In the genomic region with DNA sequence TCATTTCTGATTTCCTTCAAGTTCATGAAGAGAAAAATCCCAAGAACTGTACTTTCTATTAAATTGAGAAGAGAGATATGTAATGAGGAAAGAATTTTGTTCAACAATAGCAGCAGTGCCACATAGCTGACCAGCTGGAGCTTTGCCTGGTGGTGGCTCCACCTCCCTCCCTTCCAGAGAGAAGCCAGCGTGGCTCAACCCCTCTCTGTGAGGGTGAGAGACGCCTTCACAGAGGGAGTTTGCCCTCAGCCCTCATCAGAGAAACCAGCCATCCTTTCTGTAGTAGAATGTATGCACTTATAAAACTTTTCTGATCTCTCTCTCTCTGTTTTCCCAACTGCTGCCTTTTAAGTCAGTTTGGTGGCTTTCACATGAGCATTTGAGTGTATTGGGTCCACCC, we compare ENCODE assay signal across 9 cellular contexts. TPM values are rescaled to one million over a fixed set of nuclear protein-coding genes. Genes with fewer than 3 reads are reported as not detected.
A peak's percentile ranks its signal among the peaks of the same experiment; 100 is the strongest.
DNase-seq lines count a peak whose midpoint lies in the region; ATAC-seq, FAIRE-seq and TF ChIP-seq lines count a peak whose summit lies in the region.
"Had no signal": no experiment of that assay in that cellular context is flagged by ENCODE, and none has a peak within 500 bp of the region (broad histone marks: within the 10 kb centered on the region; RNA-seq: fewer than 3 reads in every experiment).

No MANE protein-coding gene starts in this region.

- H3K36me3 ChIP-seq in kidney (ENCODE audit: control insufficient read depth in 1 of 2, insufficient read depth in 2 of 2, low read length in 2 of 2) (no peaks in the 10 kb centered on the region), spleen (no peaks in the 10 kb centered on the region)
- H3K36me3 ChIP-seq in naive thymus-derived CD4-positive, alpha-beta T cell (ENCODE audit: control insufficient read depth in 2 of 3, insufficient read depth in 3 of 3, low read length in 3 of 3): no peaks in the 10 kb centered on the region

- peaks cover 7 to 22% (median 17%) of the 10 kb centered on the region in 5 donors for H3K27me3 Mint-ChIP-seq in naive thymus-derived CD4-positive, alpha-beta T cell

- peaks cover 0 to 3% of the 10 kb centered on the region in 2 donors for H3K4me1 ChIP-seq in kidney (ENCODE audit: control insufficient read depth in 1 of 2, insufficient read depth in 1 of 2, low read depth in 1 of 2, low read length in 2 of 2)
- H3K4me1 ChIP-seq in spleen: no peaks in the 10 kb centered on the region
- no peaks in the 10 kb centered on the region for H3K4me1 ChIP-seq in naive thymus-derived CD4-positive, alpha-beta T cell (ENCODE audit: control insufficient read depth in 2 of 2, insufficient read depth in 2 of 2, low read length in 2 of 2)

- H3K9me3 Mint-ChIP-seq in naive thymus-derived CD4-positive, alpha-beta T cell: no peaks in the 10 kb centered on the region

- peak overlapping the region in 1 of 9 donors; percentile 12 for H3K27ac Mint-ChIP-seq in naive thymus-derived CD4-positive, alpha-beta T cell

- peak; percentile 10 for DNase-seq in HEK293T (ENCODE audit: extremely low spot score)
- DNase-seq in brain pericyte (ENCODE audit: low read depth, low spot score): peak; percentile 72
- DNase-seq in kidney: peak; percentile 92
- no peak for DNase-seq in spleen
- DNase-seq in LoVo (ENCODE audit: low spot score): no peak
- no peak for DNase-seq in naive thymus-derived CD4-positive, alpha-beta T cell
- DNase-seq: NCI-H1092 had no signal

- no peaks in the 10 kb centered on the region for H3K27me3 ChIP-seq in spleen (replicated peaks in 1 of 7)
- no peaks in the 10 kb centered on the region for H3K27me3 ChIP-seq in naive thymus-derived CD4-positive, alpha-beta T cell (ENCODE audit: control insufficient read depth in 2 of 2, insufficient read depth in 2 of 2, low read length in 2 of 2)

- H3K4me1 Mint-ChIP-seq in naive thymus-derived CD4-positive, alpha-beta T cell: peaks cover 0 to 4% (median 0%) of the 10 kb centered on the region in 7 donors

- POLR2A ChIA-PET in HEK293T (lab: Yijun Ruan, JAX): no interaction called here
- POLR2A ChIA-PET in naive thymus-derived CD4-positive, alpha-beta T cell (lab: Charles Lee): no interaction called here

- TF ChIP-seq POLR2A in spleen (IDR thresholded peaks at IDR 0.05): peak in 1 of 3 donors; percentile 7

- no peaks in the 10 kb centered on the region for H3K36me3 Mint-ChIP-seq in naive thymus-derived CD4-positive, alpha-beta T cell

- FAIRE-seq in kidney (lab: Jason Lieb, UNC): no peak

- no peak overlapping the region for H3K9ac ChIP-seq in kidney (ENCODE audit: low read length in 2 of 2)

- ATAC-seq in GM21367 (IDR thresholded peaks at IDR 0.05; ENCODE audit: unreplicated experiment) (no peak), GM19351 (IDR thresholded peaks at IDR 0.05; ENCODE audit: unreplicated experiment) (no peak)
- no peak for ATAC-seq in naive thymus-derived CD4-positive, alpha-beta T cell

- intact Hi-C loops in kidney (cut with DNase I) (no loop called here), spleen (cut with DNase I; ENCODE audit: low total_unique reads) (no loop called here)
- intact Hi-C loops in naive thymus-derived CD4-positive, alpha-beta T cell (cut with micrococcal nuclease): no loop called here

- H3K27ac ChIP-seq in kidney (ENCODE audit: low read depth in 2 of 2, low read length in 2 of 2) (peak overlapping the region in 1 of 2 donors; percentile 67), spleen (peak overlapping the region in 7 of 8 donors; percentile 51 to 81 (median 72))
- H3K27ac ChIP-seq in naive thymus-derived CD4-positive, alpha-beta T cell (ENCODE audit: low read depth, low read length): no peak overlapping the region

- TF ChIP-seq CTCF in kidney (IDR thresholded peaks at IDR 0.05; ENCODE audit: borderline replicate concordance, extremely low read depth, insufficient read depth) (no peak), spleen (IDR thresholded peaks at IDR 0.05 in 8 of 11, conservative IDR thresholded peaks at IDR 0.05 in 3 of 11) (no peak)

- WGBS in spleen, 5 donors: 37 to 78% (median 65%) methylated on average over 2 of the region's 2 CpGs

- CTCF ChIA-PET in HEK293T (lab: Yijun Ruan, JAX): no interaction called here
- CTCF ChIA-PET in naive thymus-derived CD4-positive, alpha-beta T cell (lab: Charles Lee): no interaction called here

- no peaks in the 10 kb centered on the region for H3K9me3 ChIP-seq in kidney (ENCODE audit: control insufficient read depth in 1 of 2, low read length in 2 of 2)
- no peaks in the 10 kb centered on the region for H3K9me3 ChIP-seq in spleen
- no peaks in the 10 kb centered on the region for H3K9me3 ChIP-seq in naive thymus-derived CD4-positive, alpha-beta T cell (ENCODE audit: control insufficient read depth in 2 of 3, low read length in 3 of 3)

- H3K4me3 ChIP-seq in kidney (ENCODE audit: low read length in 2 of 2): no peak overlapping the region
- H3K4me3 ChIP-seq in spleen: no peak overlapping the region
- H3K4me3 ChIP-seq in naive thymus-derived CD4-positive, alpha-beta T cell (ENCODE audit: low read length): no peak overlapping the region

- no peak overlapping the region for H3K4me3 Mint-ChIP-seq in naive thymus-derived CD4-positive, alpha-beta T cell

TF ChIP-seq in HEK293T, 16 proteins besides CTCF, POLR2A, EP300 and RAD21:
- TF ChIP-seq ZNF384 (IDR thresholded peaks at IDR 0.05) (no peak), L3MBTL2 (conservative IDR thresholded peaks at IDR 0.05) (no peak), CTBP1 (IDR thresholded peaks at IDR 0.05; ENCODE audit: borderline replicate concordance) (no peak), FOXM1 (IDR thresholded peaks at IDR 0.05; ENCODE audit: borderline replicate concordance) (no peak), LEF1 (IDR thresholded peaks at IDR 0.05; ENCODE audit: borderline replicate concordance) (no peak), NFRKB (IDR thresholded peaks at IDR 0.05) (no peak), SUZ12 (IDR thresholded peaks at IDR 0.05) (no peak), ARNT (IDR thresholded peaks at IDR 0.05) (no peak), BHLHE40 (IDR thresholded peaks at IDR 0.05; ENCODE audit: borderline replicate concordance) (no peak), ELF4 (IDR thresholded peaks at IDR 0.05) (no peak), HDGF (IDR thresholded peaks at IDR 0.05; ENCODE audit: borderline replicate concordance) (no peak), FOXK2 (IDR thresholded peaks at IDR 0.05) (no peak), TARDBP (IDR thresholded peaks at IDR 0.05) (no peak), SP1 (IDR thresholded peaks at IDR 0.05) (no peak), FOXA1 (IDR thresholded peaks at IDR 0.05) (no peak)
- TF ChIP-seq, protein P1, sequence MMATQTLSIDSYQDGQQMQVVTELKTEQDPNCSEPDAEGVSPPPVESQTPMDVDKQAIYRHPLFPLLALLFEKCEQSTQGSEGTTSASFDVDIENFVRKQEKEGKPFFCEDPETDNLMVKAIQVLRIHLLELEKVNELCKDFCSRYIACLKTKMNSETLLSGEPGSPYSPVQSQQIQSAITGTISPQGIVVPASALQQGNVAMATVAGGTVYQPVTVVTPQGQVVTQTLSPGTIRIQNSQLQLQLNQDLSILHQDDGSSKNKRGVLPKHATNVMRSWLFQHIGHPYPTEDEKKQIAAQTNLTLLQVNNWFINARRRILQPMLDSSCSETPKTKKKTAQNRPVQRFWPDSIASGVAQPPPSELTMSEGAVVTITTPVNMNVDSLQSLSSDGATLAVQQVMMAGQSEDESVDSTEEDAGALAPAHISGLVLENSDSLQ (IDR thresholded peaks at IDR 0.05): no peak

RNA-seq across cellular contexts. Expression of gene COL1A2, which starts 20.5 kb away (rescaled TPM):
- 149 TPM for total RNA-seq in kidney
- 51.4 TPM for polyA plus RNA-seq in kidney (ENCODE audit: insufficient read depth, low read depth, low replicate concordance)
- total RNA-seq in spleen: 100 to 1,000 TPM in 6 of 7 donors, 10 to 100 TPM in 1; 72.8 to 228 (median 166) TPM
- polyA plus RNA-seq in spleen: 10 to 100 TPM; 39.7 to 73.0 (median 48.3) TPM
- total RNA-seq in naive thymus-derived CD4-positive, alpha-beta T cell: 1 to 10 TPM in 1 of 5 experiments, under 1 TPM in 2, not detected in 2; 0.32 to 5.7 (median 0.41) TPM
- not detected for polyA plus RNA-seq in naive thymus-derived CD4-positive, alpha-beta T cell

Comparison
In these comparisons a context has a peak if more than half of its experiments do, and no peak if none do; other contexts are left out.
1. DNase-seq: peak in HEK293T (single experiment), brain pericyte (single experiment) and kidney (single experiment); none in spleen (single experiment), LoVo (single experiment) and naive thymus-derived CD4-positive, alpha-beta T cell (0 of 9).
2. RNA of gene COL1A2, which starts 20.5 kb away (total RNA-seq): 72.8 to 228 TPM in spleen and 149 TPM in kidney (single experiment); 0.32 to 5.7 TPM in naive thymus-derived CD4-positive, alpha-beta T cell; every median in the first group is over 10 times any median in the second.